In genomic region chr11:3996651-3997050, GRCh38 we compare ENCODE assay signal across 15 cellular contexts.
A peak's percentile ranks its signal among the peaks of the same experiment; 100 is the strongest.
DNase-seq lines count a peak whose midpoint lies in the region; ATAC-seq, FAIRE-seq and TF ChIP-seq lines count a peak whose summit lies in the region.
"Had no signal": no experiment of that assay in that cellular context is flagged by ENCODE, and none has a peak within 500 bp of the region (broad histone marks: within the 10 kb centered on the region; RNA-seq: fewer than 3 reads in every experiment).

No MANE protein-coding gene starts in this region.

- POLR2A ChIA-PET in SK-N-SH (lab: Yijun Ruan, JAX) (no interaction called here), HepG2 (lab: Yijun Ruan, JAX) (no interaction called here)

- no peak for TF ChIP-seq CTCF in SK-N-SH (IDR thresholded peaks at IDR 0.05)
- no peak for TF ChIP-seq CTCF in smooth muscle cell (IDR thresholded peaks at IDR 0.05; ENCODE audit: borderline replicate concordance, insufficient read depth, poor library complexity, severe bottlenecking)
- TF ChIP-seq CTCF in HepG2 (CRISPR knock-in tag; IDR thresholded peaks at IDR 0.05): no peak

- H3K36me3 ChIP-seq in GM23248 (ENCODE audit: low read depth) (no peaks in the 10 kb centered on the region), SK-N-SH (replicated peaks in 1 of 2; ENCODE audit: control insufficient read depth in 1 of 2, insufficient read depth in 2 of 2, low read length in 1 of 2) (peaks cover 0 to 5% of the 10 kb centered on the region in 2 experiments), mesodermal cell (ENCODE audit: control insufficient read depth, insufficient read depth, low read length) (no peaks in the 10 kb centered on the region), smooth muscle cell (ENCODE audit: low read depth) (no peaks in the 10 kb centered on the region), HepG2 (replicated peaks in 1 of 2; ENCODE audit: control insufficient read depth in 1 of 2, insufficient read depth in 2 of 2, low read length in 2 of 2) (no peaks in the 10 kb centered on the region)
- H3K36me3 ChIP-seq: BLaER1 had no signal

- no peak for TF ChIP-seq POLR2A in HepG2 (IDR thresholded peaks at IDR 0.05; ENCODE audit: insufficient read depth in 1 of 2, low read depth in 2 of 2, low read length in 2 of 2)

- TF ChIP-seq EP300 in SK-N-SH (IDR thresholded peaks at IDR 0.05; ENCODE audit: borderline replicate concordance in 1 of 2, low read depth in 1 of 2, low read length in 1 of 2) (no peak), HepG2 (IDR thresholded peaks at IDR 0.05; ENCODE audit: low read depth in 2 of 2, low read length in 2 of 2) (no peak), HepG2 (CRISPR knock-in tag; IDR thresholded peaks at IDR 0.05; ENCODE audit: borderline replicate concordance) (no peak)

- H3F3A ChIP-seq in GM23248 (ENCODE audit: insufficient read depth): peaks cover 16% of the 10 kb centered on the region
- peaks cover 3% of the 10 kb centered on the region for H3F3A ChIP-seq in SK-N-SH (replicated peaks; ENCODE audit: insufficient read depth)
- no peaks in the 10 kb centered on the region for H3F3A ChIP-seq in smooth muscle cell (ENCODE audit: low read depth)

- no TSS peak for BruUV-seq in HepG2 (replicated peaks; lab: Mats Ljungman, UMichigan)

- CTCF ChIA-PET in SK-N-SH (lab: Yijun Ruan, JAX): interaction anchor here (0.7 to 2.9 kb wide), 3 partner anchors 11 to 142 kb away, joined by 3 to 8 read pairs (median 3); partner anchors contain the start of gene STIM1
- CTCF ChIA-PET in HepG2 (lab: Yijun Ruan, JAX; ENCODE audit: low intra/inter-chr PET ratio, low total read pairs): no interaction called here

- peaks cover 14% of the 10 kb centered on the region for H3K4me1 ChIP-seq in GM23248 (ENCODE audit: insufficient read depth)
- peaks cover 5 to 6% of the 10 kb centered on the region in 2 experiments; a peak in 2 of 4 replicates for H3K4me1 ChIP-seq in SK-N-SH (ENCODE audit: control insufficient read depth in 1 of 2, insufficient read depth in 2 of 2, low read depth in 1 of 2, low read length in 1 of 2)
- H3K4me1 ChIP-seq in mesodermal cell (ENCODE audit: control insufficient read depth, insufficient read depth, low read length, poor library complexity, severe bottlenecking): peaks cover 7% of the 10 kb centered on the region
- no peaks in the 10 kb centered on the region for H3K4me1 ChIP-seq in smooth muscle cell (ENCODE audit: low read depth)
- H3K4me1 ChIP-seq in HepG2 (ENCODE audit: insufficient read depth, low read length): no peaks in the 10 kb centered on the region

- H3K9ac ChIP-seq in GM23248: no peak overlapping the region
- no peak overlapping the region for H3K9ac ChIP-seq in SK-N-SH
- no peak overlapping the region for H3K9ac ChIP-seq in smooth muscle cell (ENCODE audit: low read depth)
- H3K9ac ChIP-seq in HepG2 (ENCODE audit: insufficient read depth, low read depth, low read length): no peak overlapping the region
- H3K9ac ChIP-seq: BLaER1 had no signal

- ATAC-seq in HepG2: no peak
- ATAC-seq: GM23338 had no signal

- WGBS in GM23248 (ENCODE audit: low coverage in 1 of 2, low lambda C conversion rate in 2 of 2, missing lambda C conversion rate in 2 of 2), 2 experiments: 87 to 94% methylated on average over 1 of the region's 1 CpG
- 81% methylated on average over 1 of the region's 1 CpG for WGBS in SK-N-SH (ENCODE audit: low lambda C conversion rate)
- WGBS in mesodermal cell (ENCODE audit: insufficient coverage in 2 of 2), 2 experiments: 100% methylated on average over 1 of the region's 1 CpG
- 95% methylated on average over 1 of the region's 1 CpG for WGBS in smooth muscle cell (ENCODE audit: low lambda C conversion rate)
- no CpG with 5 or more reads among the region's 1 CpG for whole genome bisulfite sequencing in HepG2 (ENCODE audit: low lambda C conversion rate)

- H3K79me2 ChIP-seq in GM23248 (ENCODE audit: insufficient read depth) (no peaks in the 10 kb centered on the region), SK-N-SH (ENCODE audit: insufficient read depth) (no peaks in the 10 kb centered on the region), smooth muscle cell (ENCODE audit: low read depth) (no peaks in the 10 kb centered on the region), HepG2 (ENCODE audit: insufficient read depth, low read length) (no peaks in the 10 kb centered on the region)

- in situ Hi-C loops in GM23248 (cut with MboI) (no loop called here), HepG2 (cut with HindIII; ENCODE audit: extremely low pct_ligation_motif_present, low pct_unique_long_range_greater_than_20kb) (no loop called here)

- H3K4me2 ChIP-seq in GM23248 (ENCODE audit: unreplicated experiment) (peak overlapping the region; percentile 54), SK-N-SH (no peak overlapping the region; the same call in 1 of the 2 replicates), smooth muscle cell (no peak overlapping the region), HepG2 (ENCODE audit: low read depth, low read length) (no peak overlapping the region)
- H3K4me2 ChIP-seq: BLaER1, GM23338 had no signal

- DNase-seq in GM23248 (no peak), SK-N-SH (no peak), smooth muscle cell (lab: John Stamatoyannopoulos, UW; ENCODE audit: unreplicated experiment) (no peak), NCI-H2171 (lab: John Stamatoyannopoulos, UW) (no peak), HepG2 (ENCODE audit: low spot score) (no peak), NCI-H2081 (lab: John Stamatoyannopoulos, UW) (no peak)
- DNase-seq: 8988T; AML-193; Calu3; CD4-positive, CD25-positive, alpha-beta regulatory T cell; DMS 273 treated with DMSO at 0.1 percent for 48 hours; H7 had no signal

- H3K9me2 ChIP-seq in GM23248 (ENCODE audit: insufficient read depth) (no peaks in the 10 kb centered on the region), SK-N-SH (no peaks in the 10 kb centered on the region)

- intact Hi-C loops in HepG2 (cut with micrococcal nuclease; ENCODE audit: unreplicated experiment): no loop called here

- H3K27ac ChIP-seq in GM23248: no peak overlapping the region
- peak overlapping the region; percentile 3 to 43; a peak in 2 of 4 replicates for H3K27ac ChIP-seq in SK-N-SH (ENCODE audit: low read depth in 2 of 2, low read length in 1 of 2)
- H3K27ac ChIP-seq in mesodermal cell (ENCODE audit: low read depth, low read length, severe bottlenecking): peak overlapping the region; percentile 90
- peak overlapping the region; percentile 62 for H3K27ac ChIP-seq in smooth muscle cell (ENCODE audit: low read depth)
- H3K27ac ChIP-seq in HepG2 (ENCODE audit: extremely low read length, insufficient read depth, low read length): no peak overlapping the region
- H3K27ac ChIP-seq: BLaER1 had no signal

- no peak for FAIRE-seq in HepG2 (lab: Jason Lieb, UNC)

- H2AFZ ChIP-seq in GM23248 (no peak overlapping the region), SK-N-SH (ENCODE audit: low read depth) (no peak overlapping the region), smooth muscle cell (ENCODE audit: low read depth) (no peak overlapping the region), HepG2 (ENCODE audit: low read length) (no peak overlapping the region)
- H2AFZ ChIP-seq: GM23338 had no signal

- H3K9me3 ChIP-seq in GM23248 (ENCODE audit: low read depth): no peaks in the 10 kb centered on the region
- H3K9me3 ChIP-seq in SK-N-SH: peaks cover 20% of the 10 kb centered on the region
- peaks cover 26% of the 10 kb centered on the region for H3K9me3 ChIP-seq in mesodermal cell (ENCODE audit: control insufficient read depth, low read length)
- peaks cover 4% of the 10 kb centered on the region for H3K9me3 ChIP-seq in smooth muscle cell (replicated peaks; ENCODE audit: low read depth)
- peaks cover 11% of the 10 kb centered on the region for H3K9me3 ChIP-seq in HepG2 (ENCODE audit: low read length)

- H3K4me3 ChIP-seq in GM23248: no peak overlapping the region
- H3K4me3 ChIP-seq in SK-N-SH (ENCODE audit: low read depth in 2 of 2, low read length in 1 of 2): no peak overlapping the region
- H3K4me3 ChIP-seq in mesodermal cell (ENCODE audit: extremely low read depth, insufficient read depth, low read length, poor library complexity, severe bottlenecking): no peak overlapping the region
- H3K4me3 ChIP-seq in smooth muscle cell: no peak overlapping the region
- no peak overlapping the region for H3K4me3 ChIP-seq in HepG2 (replicated peaks in 1 of 3; ENCODE audit: insufficient read depth in 1 of 3, low read depth in 2 of 3, low read length in 3 of 3)
- H3K4me3 ChIP-seq: BLaER1, GM23338 had no signal

- TF ChIP-seq RAD21 in SK-N-SH (IDR thresholded peaks at IDR 0.05; ENCODE audit: low read length): no peak
- TF ChIP-seq RAD21 in HepG2 (CRISPR knock-in tag; IDR thresholded peaks at IDR 0.05): no peak

- no peaks in the 10 kb centered on the region for H3K27me3 ChIP-seq in GM23248 (replicated peaks; ENCODE audit: insufficient read depth)
- H3K27me3 ChIP-seq in SK-N-SH (ENCODE audit: insufficient read depth): no peaks in the 10 kb centered on the region
- no peaks in the 10 kb centered on the region for H3K27me3 ChIP-seq in smooth muscle cell (ENCODE audit: low read depth)
- no peaks in the 10 kb centered on the region for H3K27me3 ChIP-seq in HepG2 (ENCODE audit: control insufficient read depth in 1 of 2, insufficient read depth in 2 of 2, low read length in 2 of 2)
- H3K27me3 ChIP-seq: BLaER1 had no signal

- H4K20me1 ChIP-seq in GM23248 (ENCODE audit: insufficient read depth) (no peaks in the 10 kb centered on the region), SK-N-SH (ENCODE audit: insufficient read depth) (no peaks in the 10 kb centered on the region), smooth muscle cell (ENCODE audit: low read depth) (no peaks in the 10 kb centered on the region), HepG2 (ENCODE audit: insufficient read depth, low read length) (no peaks in the 10 kb centered on the region)
- H4K20me1 ChIP-seq: BLaER1 had no signal

TF ChIP-seq in SK-N-SH, 30 proteins besides CTCF, POLR2A, EP300 and RAD21 (continues in another document):
- TF ChIP-seq CHD2 (IDR thresholded peaks at IDR 0.05; ENCODE audit: low read length, partially characterized antibody): no peak
- TF ChIP-seq TAF1 (IDR thresholded peaks at IDR 0.05; ENCODE audit: borderline replicate concordance, low read depth, low read length): no peak
- TF ChIP-seq YY1 (IDR thresholded peaks at IDR 0.05; ENCODE audit: low read depth): no peak
- TF ChIP-seq JUND (IDR thresholded peaks at IDR 0.05): no peak
- TF ChIP-seq SMC3 (IDR thresholded peaks at IDR 0.05; ENCODE audit: low read depth, low read length): no peak
- TF ChIP-seq RXRA (IDR thresholded peaks at IDR 0.05; ENCODE audit: borderline replicate concordance, low read depth): no peak

TF ChIP-seq in HepG2, 621 proteins besides CTCF, POLR2A, EP300 and RAD21 (continues in another document):
- TF ChIP-seq ZFP37 (CRISPR knock-in tag; IDR thresholded peaks at IDR 0.05; ENCODE audit: borderline replicate concordance): no peak
- TF ChIP-seq TAF1 (CRISPR knock-in tag; IDR thresholded peaks at IDR 0.05): no peak
- TF ChIP-seq DNMT3B (CRISPR knock-in tag; conservative IDR thresholded peaks at IDR 0.05): no peak
- TF ChIP-seq ZNF605 (CRISPR knock-in tag; IDR thresholded peaks at IDR 0.05): no peak
- TF ChIP-seq ZNF569 (CRISPR knock-in tag; IDR thresholded peaks at IDR 0.05; ENCODE audit: borderline replicate concordance): no peak

Comparison
In these comparisons a context has a peak if more than half of its experiments do, and no peak if none do; other contexts are left out.
1. H3K27ac ChIP-seq: peak in SK-N-SH (2 of 2), mesodermal cell (single experiment) and smooth muscle cell (single experiment); none in GM23248 (single experiment) and HepG2 (single experiment).